9 cellular contexts compared by ENCODE assay signal in genomic region chr16:70520612-70521297, GRCh38. TPM values are rescaled to one million over a fixed set of nuclear protein-coding genes. Genes with fewer than 3 reads are reported as not detected.
DNase-seq lines count a peak whose midpoint lies in the region; TF ChIP-seq lines count a peak whose summit lies in the region.
"Had no signal": no experiment of that assay in that cellular context is flagged by ENCODE, and none has a peak within 500 bp of the region (broad histone marks: within the 10 kb centered on the region; RNA-seq: fewer than 3 reads in every experiment).

No MANE protein-coding gene starts in this region.

- H3K27me3 ChIP-seq in stomach (no peaks in the 10 kb centered on the region), H7 (ENCODE audit: control insufficient read depth, insufficient read depth, low read length) (no peaks in the 10 kb centered on the region)

- no peak overlapping the region for H3K4me3 ChIP-seq in stomach
- no peak overlapping the region for H3K4me3 ChIP-seq in H7 (ENCODE audit: insufficient read depth, low read depth, low read length)

- peak; percentile 6 for DNase-seq in NK-92 treated with Interleukin-12 subunit alpha and Interleukin-12 subunit beta, amount 100 ng/mL, for 24 hours (lab: John Stamatoyannopoulos, UW)
- no peak for DNase-seq in NK-92 (lab: John Stamatoyannopoulos, UW; ENCODE audit: unreplicated experiment)
- peak; percentile 90 for DNase-seq in MV-4-11 (lab: John Stamatoyannopoulos, UW)
- peak; percentile 84 for DNase-seq in amniotic epithelial cell (ENCODE audit: low read depth)
- DNase-seq in non-pigmented ciliary epithelial cell (ENCODE audit: low read depth): peak; percentile 59
- DNase-seq in stomach: no peak
- no peak for DNase-seq in nucleus accumbens (lab: John Stamatoyannopoulos, UW)
- DNase-seq in H7: no peak

- no peak for TF ChIP-seq EP300 in stomach (IDR thresholded peaks at IDR 0.05)

- 63 to 80% (median 77%) methylated on average over 8 of the region's 8 CpGs for WGBS in stomach, 5 donors

- H3K9me3 ChIP-seq in stomach: no peaks in the 10 kb centered on the region

- H3K4me1 ChIP-seq in stomach: peaks cover 11 to 38% (median 33%) of the 10 kb centered on the region in 4 donors

- TF ChIP-seq POLR2A in stomach (IDR thresholded peaks at IDR 0.05): no peak

- H3K36me3 ChIP-seq in stomach (peaks cover 23 to 40% (median 36%) of the 10 kb centered on the region in 4 donors), H7 (replicated peaks; ENCODE audit: control insufficient read depth, insufficient read depth, low read length) (peaks cover 5% of the 10 kb centered on the region)

- no peak for TF ChIP-seq CTCF in stomach (IDR thresholded peaks at IDR 0.05)

- no peak overlapping the region for H3K27ac ChIP-seq in stomach
- H3K27ac ChIP-seq: 22Rv1 had no signal

- intact Hi-C loops in stomach (cut with DNase I; ENCODE audit: low total_unique reads): no loop called here

RNA-seq across cellular contexts. Expression of gene COG4, which starts 2.6 kb away (rescaled TPM):
- 100 to 1,000 TPM in 1 of 5 donors, 10 to 100 TPM in 4; 10.7 to 127 (median 86.9) TPM for total RNA-seq in stomach
- polyA plus RNA-seq in stomach: 10 to 100 TPM; 26.6 to 44.6 (median 30.3) TPM
- total RNA-seq in H7 (2014; rRNA removed; shearing (Covaris generic)): 78.7 and 98.2 TPM in 2 replicates

RNA-seq across cellular contexts. Expression of gene SF3B3, which starts 2.9 kb away (rescaled TPM):
- 100 to 1,000 TPM in 3 of 5 donors, 10 to 100 TPM in 2; 59.1 to 141 (median 106) TPM for total RNA-seq in stomach
- polyA plus RNA-seq in stomach: 10 to 100 TPM; 30.8 to 82.4 (median 39.4) TPM
- total RNA-seq in H7 (2014; rRNA removed; shearing (Covaris generic)): 222 and 313 TPM in 2 replicates

Comparison
In these comparisons a context has a peak if more than half of its experiments do, and no peak if none do; other contexts are left out.
1. DNase-seq: peak in NK-92 treated with Interleukin-12 subunit alpha and Interleukin-12 subunit beta, amount 100 ng/mL, for 24 hours (single experiment), MV-4-11 (single experiment), amniotic epithelial cell (single experiment) and non-pigmented ciliary epithelial cell (single experiment); none in NK-92 (single experiment), stomach (single experiment), nucleus accumbens (0 of 56) and H7 (single experiment).